In the genomic region with DNA sequence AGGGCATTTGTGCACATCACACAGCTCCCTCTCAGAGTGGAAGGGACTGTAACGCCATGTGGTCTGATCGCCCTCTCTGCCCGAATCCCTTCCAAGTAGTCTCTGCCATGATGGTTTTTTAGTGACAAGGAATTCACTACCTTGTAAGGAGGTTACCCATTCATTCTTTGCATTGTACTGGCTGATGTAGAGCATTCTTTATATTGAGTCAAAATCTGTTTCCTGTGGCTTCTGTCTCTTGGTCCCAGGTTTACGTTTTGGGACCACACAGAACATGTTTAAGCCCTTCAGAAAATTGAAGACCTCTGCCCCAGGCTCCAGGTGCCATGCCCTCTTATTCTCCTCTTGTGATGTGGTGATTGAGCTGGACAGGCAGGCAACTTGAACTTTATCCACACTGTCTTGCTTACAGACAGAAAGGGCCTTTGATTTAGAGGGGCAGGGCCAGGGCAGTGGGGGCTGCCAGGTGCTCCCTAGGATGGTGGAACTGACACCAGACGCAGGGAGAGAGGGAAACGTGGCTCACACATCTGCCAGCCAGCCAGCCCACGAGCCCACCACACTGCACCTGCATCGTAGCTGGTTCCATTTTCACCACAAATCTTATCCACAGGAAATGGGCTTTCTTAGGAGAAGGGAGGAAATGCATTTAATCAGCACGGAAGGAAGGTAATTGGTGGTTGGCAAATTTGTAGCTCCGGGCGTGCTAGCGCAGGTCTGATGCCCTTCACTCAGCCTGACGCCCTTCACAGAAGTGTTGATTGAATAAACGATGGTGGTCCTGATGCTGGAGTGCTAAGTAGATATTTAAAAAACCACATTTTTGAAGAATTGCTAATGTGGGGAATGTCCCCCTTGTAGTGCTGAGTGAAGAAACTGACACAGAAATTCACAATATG, we compare ENCODE assay signal across 24 cellular contexts.
DNase-seq lines count a peak whose midpoint lies in the region; ATAC-seq and TF ChIP-seq lines count a peak whose summit lies in the region.
"Had no signal": no experiment of that assay in that cellular context is flagged by ENCODE, and none has a peak within 500 bp of the region (broad histone marks: within the 10 kb centered on the region; RNA-seq: fewer than 3 reads in every experiment).

No MANE protein-coding gene starts in this region.

- DNase-seq in activated CD8-positive, alpha-beta memory T cell treated with anti-CD3 and anti-CD28 coated beads, Interleukin-2, amount 10 ng/mL, durations not matched to agents 7 days and 5 days, result no peak
- DNase-seq in activated CD8-positive, alpha-beta memory T cell treated with anti-CD3 and anti-CD28 coated beads, Interleukin-2, amount 50 U/mL, for 4 hours, result no peak
- DNase-seq in GM13977 (ENCODE audit: low spot score) (peak; percentile 12), dermis blood vessel endothelial cell (peak; percentile 43), spleen (peak; percentile 38), retina (no peak), NK-92 (lab: John Stamatoyannopoulos, UW; ENCODE audit: unreplicated experiment) (no peak), left lobe of liver (ENCODE audit: low spot score) (no peak)
- DNase-seq: activated CD4-positive, alpha-beta T cell treated with anti-CD3 and anti-CD28 coated beads, Interleukin-2, amount 50 U/mL, for 48 hours; activated T-cell treated with anti-CD3 and anti-CD28 coated beads for 4 hours; amniotic stem cell; colonic mucosa; COR-L47; endodermal cell; H9; NCI-H1930; NCI-H345; PC-3; SHP77 treated with DMSO at 0.1 percent for 48 hours; SW 1271; trophoblast cell had no signal

- H3K9me3 Mint-ChIP-seq in activated CD8-positive, alpha-beta memory T cell treated with anti-CD3 and anti-CD28 coated beads, Interleukin-2, amount 10 ng/mL, durations not matched to agents 7 days and 5 days (ENCODE audit: low read depth), result no peaks in the 10 kb centered on the region
- H3K9me3 Mint-ChIP-seq: endodermal cell, H9 had no signal

- ATAC-seq in activated CD8-positive, alpha-beta memory T cell treated with anti-CD3 and anti-CD28 coated beads, Interleukin-2, amount 10 ng/mL, durations not matched to agents 7 days and 5 days, result peak; percentile 51
- ATAC-seq in left lobe of liver, result no peak
- ATAC-seq: GM12878, PC-3 had no signal

- CTCF ChIA-PET in activated CD8-positive, alpha-beta memory T cell treated with anti-CD3 and anti-CD28 coated beads, Interleukin-2, amount 10 ng/mL, durations not matched to agents 7 days and 5 days (lab: Charles Lee), result no interaction called here

- no peaks in the 10 kb centered on the region for H3K36me3 Mint-ChIP-seq in activated CD8-positive, alpha-beta memory T cell treated with anti-CD3 and anti-CD28 coated beads, Interleukin-2, amount 10 ng/mL, durations not matched to agents 7 days and 5 days

- H3K27ac Mint-ChIP-seq in activated CD8-positive, alpha-beta memory T cell treated with anti-CD3 and anti-CD28 coated beads, Interleukin-2, amount 10 ng/mL, durations not matched to agents 7 days and 5 days, result no peak overlapping the region
- H3K27ac Mint-ChIP-seq: B cell had no signal

- H3K4me1 ChIP-seq in spleen, result peaks cover 0 to 44% (median 22%) of the 10 kb centered on the region in 6 donors
- H3K4me1 ChIP-seq: breast epithelium, colonic mucosa had no signal

- TF ChIP-seq CTCF in GM13977 (IDR thresholded peaks at IDR 0.05; ENCODE audit: extremely low read depth, insufficient read depth, missing control alignments) (no peak), spleen (IDR thresholded peaks at IDR 0.05 in 8 of 11, conservative IDR thresholded peaks at IDR 0.05 in 3 of 11) (no peak)

- no peak overlapping the region for H3K4me3 ChIP-seq in spleen
- H3K4me3 ChIP-seq: breast epithelium, colonic mucosa, GM12878 had no signal

- intact Hi-C loops in spleen (cut with DNase I; ENCODE audit: low total_unique reads), result loop anchor here (10.0 kb wide), 1 partner anchor 48 kb away; no protein-coding TSS in a partner anchor

- H3K9me3 ChIP-seq in spleen, result no peaks in the 10 kb centered on the region
- H3K9me3 ChIP-seq: breast epithelium, colonic mucosa had no signal

- in situ Hi-C loops in GM13977 (cut with MboI; ENCODE audit: low pct_unique_long_range_greater_than_20kb, low sequenced_read_pairs, unreplicated experiment), result no loop called here

- 43 to 65% (median 45%) methylated on average over 14 of the region's 14 CpGs for WGBS in spleen, 5 donors

- H3K27me3 Mint-ChIP-seq in activated CD8-positive, alpha-beta memory T cell treated with anti-CD3 and anti-CD28 coated beads, Interleukin-2, amount 10 ng/mL, durations not matched to agents 7 days and 5 days, result no peaks in the 10 kb centered on the region
- H3K27me3 Mint-ChIP-seq: B cell had no signal

- no peak overlapping the region for H3K4me3 Mint-ChIP-seq in activated CD8-positive, alpha-beta memory T cell treated with anti-CD3 and anti-CD28 coated beads, Interleukin-2, amount 10 ng/mL, durations not matched to agents 7 days and 5 days
- H3K4me3 Mint-ChIP-seq: B cell, endodermal cell had no signal

- H3K27me3 ChIP-seq in spleen (replicated peaks in 1 of 7), result no peaks in the 10 kb centered on the region
- H3K27me3 ChIP-seq: breast epithelium, colonic mucosa had no signal

- peaks cover 0 to 100% (median 70%) of the 10 kb centered on the region in 6 donors for H3K36me3 ChIP-seq in spleen
- H3K36me3 ChIP-seq: breast epithelium, colonic mucosa had no signal

- H3K27ac ChIP-seq in spleen, result no peak overlapping the region
- H3K27ac ChIP-seq: colonic mucosa had no signal

- H3K4me1 Mint-ChIP-seq in activated CD8-positive, alpha-beta memory T cell treated with anti-CD3 and anti-CD28 coated beads, Interleukin-2, amount 10 ng/mL, durations not matched to agents 7 days and 5 days, result peaks cover 20% of the 10 kb centered on the region

- TF ChIP-seq POLR2A in spleen (IDR thresholded peaks at IDR 0.05), result no peak

Comparison
In these comparisons a context has a peak if more than half of its experiments do, and no peak if none do; other contexts are left out.
1. DNase-seq: peak in GM13977 (single experiment), dermis blood vessel endothelial cell (single experiment) and spleen (single experiment); none in activated CD8-positive, alpha-beta memory T cell treated with anti-CD3 and anti-CD28 coated beads, Interleukin-2, amount 10 ng/mL, durations not matched to agents 7 days and 5 days (single experiment), activated CD8-positive, alpha-beta memory T cell treated with anti-CD3 and anti-CD28 coated beads, Interleukin-2, amount 50 U/mL, for 4 hours (single experiment), retina (single experiment), NK-92 (single experiment) and left lobe of liver (single experiment).